In the genomic region with DNA sequence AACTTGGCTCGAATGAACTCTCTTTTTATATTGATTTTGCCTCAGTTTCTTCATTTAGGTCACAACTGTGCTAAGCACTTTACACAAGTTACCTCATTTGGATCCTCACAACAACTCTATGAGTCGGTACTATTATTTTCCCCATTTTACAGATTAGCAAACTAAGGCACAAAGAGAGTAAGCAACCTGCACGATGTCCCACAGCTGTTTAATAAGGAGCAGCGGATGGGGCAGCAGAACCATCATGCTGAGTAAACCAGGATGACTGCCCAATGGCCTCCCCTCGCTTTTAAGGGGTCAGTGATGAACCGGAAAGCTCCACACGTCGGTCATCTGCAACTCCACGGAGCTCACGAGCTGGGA, we compare ENCODE assay signal across 1 cellular context.
TF ChIP-seq lines count a peak whose summit lies in the region.

No MANE protein-coding gene starts in this region.

TF ChIP-seq in SK-N-SH treated with all-trans-retinoic acid at 6 μM for 48 hours, 23 proteins besides CTCF, POLR2A, EP300 and RAD21 (continued from another document):
- TF ChIP-seq, protein P1, sequence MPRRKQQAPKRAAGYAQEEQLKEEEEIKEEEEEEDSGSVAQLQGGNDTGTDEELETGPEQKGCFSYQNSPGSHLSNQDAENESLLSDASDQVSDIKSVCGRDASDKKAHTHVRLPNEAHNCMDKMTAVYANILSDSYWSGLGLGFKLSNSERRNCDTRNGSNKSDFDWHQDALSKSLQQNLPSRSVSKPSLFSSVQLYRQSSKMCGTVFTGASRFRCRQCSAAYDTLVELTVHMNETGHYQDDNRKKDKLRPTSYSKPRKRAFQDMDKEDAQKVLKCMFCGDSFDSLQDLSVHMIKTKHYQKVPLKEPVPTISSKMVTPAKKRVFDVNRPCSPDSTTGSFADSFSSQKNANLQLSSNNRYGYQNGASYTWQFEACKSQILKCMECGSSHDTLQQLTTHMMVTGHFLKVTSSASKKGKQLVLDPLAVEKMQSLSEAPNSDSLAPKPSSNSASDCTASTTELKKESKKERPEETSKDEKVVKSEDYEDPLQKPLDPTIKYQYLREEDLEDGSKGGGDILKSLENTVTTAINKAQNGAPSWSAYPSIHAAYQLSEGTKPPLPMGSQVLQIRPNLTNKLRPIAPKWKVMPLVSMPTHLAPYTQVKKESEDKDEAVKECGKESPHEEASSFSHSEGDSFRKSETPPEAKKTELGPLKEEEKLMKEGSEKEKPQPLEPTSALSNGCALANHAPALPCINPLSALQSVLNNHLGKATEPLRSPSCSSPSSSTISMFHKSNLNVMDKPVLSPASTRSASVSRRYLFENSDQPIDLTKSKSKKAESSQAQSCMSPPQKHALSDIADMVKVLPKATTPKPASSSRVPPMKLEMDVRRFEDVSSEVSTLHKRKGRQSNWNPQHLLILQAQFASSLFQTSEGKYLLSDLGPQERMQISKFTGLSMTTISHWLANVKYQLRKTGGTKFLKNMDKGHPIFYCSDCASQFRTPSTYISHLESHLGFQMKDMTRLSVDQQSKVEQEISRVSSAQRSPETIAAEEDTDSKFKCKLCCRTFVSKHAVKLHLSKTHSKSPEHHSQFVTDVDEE (CRISPR knock-in tag; IDR thresholded peaks at IDR 0.05) = no peak
- TF ChIP-seq ZNF565 (CRISPR knock-in tag; conservative IDR thresholded peaks at IDR 0.05; ENCODE audit: low read depth) = no peak
- no peak for TF ChIP-seq ZC3H10 (CRISPR knock-in tag; IDR thresholded peaks at IDR 0.05)
- TF ChIP-seq ZFP30 (CRISPR knock-in tag; IDR thresholded peaks at IDR 0.05) = no peak
- TF ChIP-seq TOX (CRISPR knock-in tag; IDR thresholded peaks at IDR 0.05; ENCODE audit: borderline replicate concordance) = no peak
- no peak for TF ChIP-seq OSR1 (CRISPR knock-in tag; IDR thresholded peaks at IDR 0.05)
TF ChIP-seq in SK-N-SH treated with all-trans-retinoic acid at 6 μM for 48 hours: peak in this region for 0.
